In the genomic region with DNA sequence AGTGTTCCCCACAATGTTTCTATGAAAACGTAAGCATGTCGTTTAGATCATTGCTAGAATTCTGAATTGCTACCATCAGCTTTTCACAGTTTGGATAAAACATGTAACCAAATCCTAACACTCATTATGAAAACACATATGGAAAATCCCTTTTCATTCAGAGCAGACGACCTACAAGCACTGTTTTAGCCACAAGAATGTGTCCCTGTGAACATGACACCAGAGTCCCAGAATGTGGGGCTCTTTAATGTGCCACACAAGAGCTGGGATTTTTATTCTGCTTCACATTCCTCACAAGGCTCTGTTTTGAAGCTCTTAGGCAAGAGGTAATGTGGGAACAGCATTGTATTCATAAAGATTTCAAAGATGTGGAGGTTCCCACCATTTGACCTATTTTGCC, we compare ENCODE assay signal across 12 cellular contexts.
A peak's percentile ranks its signal among the peaks of the same experiment; 100 is the strongest.
DNase-seq lines count a peak whose midpoint lies in the region; ATAC-seq, FAIRE-seq and TF ChIP-seq lines count a peak whose summit lies in the region.
"Had no signal": no experiment of that assay in that cellular context is flagged by ENCODE, and none has a peak within 500 bp of the region (broad histone marks: within the 10 kb centered on the region; RNA-seq: fewer than 3 reads in every experiment).

No MANE protein-coding gene starts in this region.

- H2AFZ ChIP-seq in neural progenitor cell (replicated peaks): no peak overlapping the region

- H3K36me3 Mint-ChIP-seq in neural progenitor cell: no peaks in the 10 kb centered on the region

- H3K27me3 ChIP-seq in neural progenitor cell (no peaks in the 10 kb centered on the region), vagina (no peaks in the 10 kb centered on the region)

- no peak overlapping the region for H3K4me3 Mint-ChIP-seq in neural progenitor cell
- H3K4me3 Mint-ChIP-seq: H9, memory B cell had no signal

- DNase-seq in GM12865 (ENCODE audit: low read depth) (peak; percentile 67), amniotic epithelial cell (ENCODE audit: low read depth) (peak; percentile 65), neural progenitor cell (ENCODE audit: low spot score) (no peak), GM12891 (ENCODE audit: insufficient read length, low spot score) (no peak), vagina (ENCODE audit: extremely low spot score in 2 of 2) (no peak), NCI-H2029 treated with DMSO at 0.1 percent for 48 hours (lab: John Stamatoyannopoulos, UW) (no peak)
- DNase-seq: activated CD8-positive, alpha-beta memory T cell treated with anti-CD3 and anti-CD28 coated beads, Interleukin-2, amount 50 U/mL, for 48 hours; H9; substantia nigra had no signal

- H3K4me2 ChIP-seq in neural progenitor cell: no peak overlapping the region

- peaks cover 11% of the 10 kb centered on the region for H3K4me1 Mint-ChIP-seq in neural progenitor cell

- H3K27ac Mint-ChIP-seq in neural progenitor cell: peak overlapping the region; percentile 21
- H3K27ac Mint-ChIP-seq: H9 had no signal

- H3K27ac ChIP-seq in neural progenitor cell: no peak overlapping the region
- no peak overlapping the region for H3K27ac ChIP-seq in vagina

- H3K9me3 Mint-ChIP-seq in neural progenitor cell: peaks cover 2% of the 10 kb centered on the region
- H3K9me3 Mint-ChIP-seq: H9, memory B cell had no signal

- ATAC-seq in HG02852 (IDR thresholded peaks at IDR 0.05; ENCODE audit: unreplicated experiment): peak; percentile 68

- no peak for FAIRE-seq in GM12891 (lab: Jason Lieb, UNC)
- FAIRE-seq: TTC549 had no signal

- intact Hi-C loops in vagina (cut with DNase I): no loop called here

- H3K36me3 ChIP-seq in neural progenitor cell (no peaks in the 10 kb centered on the region), vagina (no peaks in the 10 kb centered on the region)

- no peaks in the 10 kb centered on the region for H3K79me2 ChIP-seq in neural progenitor cell (ENCODE audit: low read depth)

- no peaks in the 10 kb centered on the region for H3F3A ChIP-seq in neural progenitor cell (ENCODE audit: low read depth)

- peaks cover 5% of the 10 kb centered on the region for H3K4me1 ChIP-seq in neural progenitor cell
- H3K4me1 ChIP-seq in vagina: peaks cover 9% of the 10 kb centered on the region

- TF ChIP-seq CTCF in GM12865 (IDR thresholded peaks at IDR 0.05; ENCODE audit: insufficient read depth, low read depth, low read length, missing control alignments): no peak
- no peak for TF ChIP-seq CTCF in neural progenitor cell (IDR thresholded peaks at IDR 0.05)
- TF ChIP-seq CTCF in vagina (IDR thresholded peaks at IDR 0.05): no peak

- no peaks in the 10 kb centered on the region for H4K20me1 ChIP-seq in neural progenitor cell (ENCODE audit: low read depth)

- H3K9ac ChIP-seq in neural progenitor cell: no peak overlapping the region

- H3K9me3 ChIP-seq in neural progenitor cell (ENCODE audit: low read depth) (no peaks in the 10 kb centered on the region), vagina (no peaks in the 10 kb centered on the region)

- peaks cover 4% of the 10 kb centered on the region for H3K27me3 Mint-ChIP-seq in neural progenitor cell (ENCODE audit: insufficient read depth, low read depth)
- H3K27me3 Mint-ChIP-seq: memory B cell had no signal

- H3K4me3 ChIP-seq in GM12865 (ENCODE audit: low read depth, low read length) (no peak overlapping the region), neural progenitor cell (no peak overlapping the region), vagina (no peak overlapping the region)

- TF ChIP-seq POLR2A in GM12891 (IDR thresholded peaks at IDR 0.05; ENCODE audit: low read depth, low read length) (no peak), vagina (IDR thresholded peaks at IDR 0.05) (no peak)

TF ChIP-seq in GM12891, 5 proteins besides CTCF, POLR2A, EP300 and RAD21:
- no peak for TF ChIP-seq TAF1 (IDR thresholded peaks at IDR 0.05; ENCODE audit: low read depth, low read length)
- no peak for TF ChIP-seq PAX5 (IDR thresholded peaks at IDR 0.05; ENCODE audit: insufficient read depth, low read length, severe bottlenecking)
- TF ChIP-seq POU2F2 (IDR thresholded peaks at IDR 0.05; ENCODE audit: low read depth, low read length): no peak
- no peak for TF ChIP-seq POLR2AphosphoS5 (IDR thresholded peaks at IDR 0.05; ENCODE audit: low read depth, low read length)
- no peak for TF ChIP-seq SPI1 (IDR thresholded peaks at IDR 0.05; ENCODE audit: low read depth, low read length)

Comparison
In these comparisons a context has a peak if more than half of its experiments do, and no peak if none do; other contexts are left out.
1. DNase-seq: peak in GM12865 (single experiment) and amniotic epithelial cell (single experiment); none in neural progenitor cell (single experiment), GM12891 (single experiment), vagina (0 of 2) and NCI-H2029 treated with DMSO at 0.1 percent for 48 hours (single experiment).